ENCODE assay signal across 10 cellular contexts in genomic region chr14:38958589-38958988, GRCh38.
"Had no signal": no experiment of that assay in that cellular context is flagged by ENCODE, and none has a peak within 500 bp of the region (broad histone marks: within the 10 kb centered on the region; RNA-seq: fewer than 3 reads in every experiment).

No MANE protein-coding gene starts in this region.

- H3K9me3 ChIP-seq: gastroesophageal sphincter, left lung, upper lobe of left lung had no signal

- H3K36me3 ChIP-seq: gastroesophageal sphincter, left lung, upper lobe of left lung had no signal

- H3K4me3 ChIP-seq: gastroesophageal sphincter, left lung, upper lobe of left lung had no signal

- DNase-seq: activated effector memory CD4-positive, alpha-beta T cell treated with Interleukin-2 at 50 U/mL for 16 hours; activated naive CD8-positive, alpha-beta T cell treated with anti-CD3 and anti-CD28 coated beads for 36 hours; activated T-cell treated with anti-CD3 and anti-CD28 coated beads, Interleukin-2, amount 50 U/mL, for 24 hours; anterior cingulate cortex; left lung; stimulated activated CD4-positive, alpha-beta T cell treated with anti-CD3 and anti-CD28 coated beads, Interleukin-15, amount 100 ng/mL, for 24 hours; stimulated activated CD4-positive, alpha-beta T cell treated with anti-CD3 and anti-CD28 coated beads, Interleukin-4, amount 100 ng/mL, for 24 hours; T-helper 17 cell; upper lobe of left lung had no signal

- H3K27me3 ChIP-seq: gastroesophageal sphincter, left lung, upper lobe of left lung had no signal

- H3K27ac ChIP-seq: gastroesophageal sphincter, left lung, upper lobe of left lung had no signal

- H3K4me1 ChIP-seq: left lung had no signal
